Comparison of ENCODE assay signal across 10 cellular contexts in the genomic region with DNA sequence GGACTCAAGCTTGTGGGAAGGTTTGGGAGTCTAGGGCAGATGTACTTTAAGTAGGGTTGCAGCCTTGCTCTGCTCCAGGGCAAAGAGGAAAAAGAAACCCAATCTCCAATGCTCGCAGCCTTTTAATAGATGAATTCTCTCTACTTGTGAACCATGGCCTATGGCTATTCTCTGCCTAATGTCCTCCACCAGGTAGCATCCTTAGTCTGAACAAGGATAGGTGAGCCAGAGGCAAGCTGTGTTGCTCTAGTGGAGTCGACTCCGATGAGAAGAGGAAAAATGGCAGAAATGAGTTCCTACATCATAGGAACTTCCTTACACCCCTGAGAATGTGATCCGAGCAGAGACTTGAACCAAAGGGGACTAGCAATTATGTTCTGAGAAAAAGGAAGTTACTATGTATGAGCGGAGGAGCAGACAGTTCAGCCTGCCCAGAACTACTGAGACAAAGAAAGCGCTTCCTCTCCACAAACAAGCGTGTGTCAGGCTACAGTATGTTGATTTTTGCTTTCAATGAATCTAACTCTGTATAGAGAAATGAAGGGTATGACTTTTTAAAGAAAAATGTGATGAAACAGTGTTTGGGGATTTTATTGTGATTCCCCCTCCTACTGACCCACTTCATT.
A peak's percentile ranks its signal among the peaks of the same experiment; 100 is the strongest.
DNase-seq lines count a peak whose midpoint lies in the region; ATAC-seq, FAIRE-seq and TF ChIP-seq lines count a peak whose summit lies in the region.
"Had no signal": no experiment of that assay in that cellular context is flagged by ENCODE, and none has a peak within 500 bp of the region (broad histone marks: within the 10 kb centered on the region; RNA-seq: fewer than 3 reads in every experiment).

No MANE protein-coding gene starts in this region.

- in situ Hi-C loops in HepG2 (cut with HindIII; ENCODE audit: extremely low pct_ligation_motif_present, low pct_unique_long_range_greater_than_20kb) = no loop called here

- POLR2A ChIA-PET in WTC11 (lab: Charles Lee) (interaction anchor here (0.9 kb wide), 1 partner anchor 9 kb away, joined by 3 read pairs; no protein-coding TSS in a partner anchor), HepG2 (lab: Yijun Ruan, JAX) (no interaction called here), PC-9 (lab: Charles Lee; ENCODE audit: unreplicated experiment) (no interaction called here), MCF 10A (lab: Yijun Ruan, JAX) (no interaction called here)

- DNase-seq in GM20000 (ENCODE audit: low spot score) (peak; percentile 44), WTC11 (ENCODE audit: low spot score) (no peak), HepG2 (ENCODE audit: low spot score) (no peak), prostate gland (ENCODE audit: low spot score) (no peak), PC-9 (no peak), MCF 10A (ENCODE audit: unreplicated experiment) (no peak)
- DNase-seq: BE2C had no signal

- H3K79me2 ChIP-seq in DOHH2 (ENCODE audit: control insufficient read depth, low read length) (no peaks in the 10 kb centered on the region), HepG2 (ENCODE audit: insufficient read depth, low read length) (no peaks in the 10 kb centered on the region), PC-9 (ENCODE audit: low read depth) (no peaks in the 10 kb centered on the region)

- H3K9me3 ChIP-seq in DOHH2 (ENCODE audit: control insufficient read depth, insufficient read depth, low read length) = no peaks in the 10 kb centered on the region
- H3K9me3 ChIP-seq in HepG2 (ENCODE audit: low read length) = no peaks in the 10 kb centered on the region
- no peaks in the 10 kb centered on the region for H3K9me3 ChIP-seq in prostate gland
- no peaks in the 10 kb centered on the region for H3K9me3 ChIP-seq in PC-9 (ENCODE audit: insufficient read depth, low read depth)
- H3K9me3 ChIP-seq: BE2C had no signal

- H4K20me1 ChIP-seq in DOHH2 (ENCODE audit: control insufficient read depth, insufficient read depth, low read depth, low read length) (no peaks in the 10 kb centered on the region; the same call in 1 of the 2 replicates), HepG2 (ENCODE audit: insufficient read depth, low read length) (no peaks in the 10 kb centered on the region), PC-9 (ENCODE audit: insufficient read depth) (no peaks in the 10 kb centered on the region; the same call in 1 of the 2 replicates)

- no peak for TF ChIP-seq CTCF in DOHH2 (IDR thresholded peaks at IDR 0.05; ENCODE audit: low read depth, low read length, poor library complexity, severe bottlenecking)
- no peak for TF ChIP-seq CTCF in GM20000 (IDR thresholded peaks at IDR 0.05; ENCODE audit: extremely low read depth, missing control alignments)
- TF ChIP-seq CTCF in WTC11 (IDR thresholded peaks at IDR 0.05) = no peak
- no peak for TF ChIP-seq CTCF in HepG2 (CRISPR knock-in tag; IDR thresholded peaks at IDR 0.05)
- TF ChIP-seq CTCF in prostate gland (IDR thresholded peaks at IDR 0.05) = no peak
- TF ChIP-seq CTCF in PC-9 (conservative IDR thresholded peaks at IDR 0.05) = no peak
- TF ChIP-seq CTCF in MCF 10A (IDR thresholded peaks at IDR 0.05; ENCODE audit: unreplicated experiment) = no peak

- H2AFZ ChIP-seq in HepG2 (ENCODE audit: low read length) (no peak overlapping the region), PC-9 (no peak overlapping the region)

- peaks cover 22% of the 10 kb centered on the region for H3K4me1 ChIP-seq in DOHH2 (ENCODE audit: control insufficient read depth, low read length)
- no peaks in the 10 kb centered on the region for H3K4me1 ChIP-seq in HepG2 (ENCODE audit: insufficient read depth, low read length)
- no peaks in the 10 kb centered on the region for H3K4me1 ChIP-seq in prostate gland (replicated peaks)
- H3K4me1 ChIP-seq in PC-9 (replicated peaks; ENCODE audit: insufficient read depth) = peaks cover 23% of the 10 kb centered on the region
- H3K4me1 ChIP-seq: BE2C had no signal

- ATAC-seq in HG03196 (IDR thresholded peaks at IDR 0.05; ENCODE audit: unreplicated experiment) (peak; percentile 66), WTC11 (peak; percentile 60), HepG2 (no peak)

- TF ChIP-seq EP300 in HepG2 (IDR thresholded peaks at IDR 0.05; ENCODE audit: low read depth in 2 of 2, low read length in 2 of 2) = no peak
- TF ChIP-seq EP300 in HepG2 (CRISPR knock-in tag; IDR thresholded peaks at IDR 0.05; ENCODE audit: borderline replicate concordance) = no peak

- no peak overlapping the region for H3K9ac ChIP-seq in HepG2 (ENCODE audit: insufficient read depth, low read depth, low read length)

- no peak overlapping the region for H3K27ac Mint-ChIP-seq in WTC11
- no peak overlapping the region for H3K27ac Mint-ChIP-seq in MCF 10A (ENCODE audit: low read depth, unreplicated experiment)

- TF ChIP-seq RAD21 in HepG2 (CRISPR knock-in tag; IDR thresholded peaks at IDR 0.05) = no peak

- H3K36me3 ChIP-seq in DOHH2 (ENCODE audit: control insufficient read depth, low read length) (no peaks in the 10 kb centered on the region), HepG2 (replicated peaks in 1 of 2; ENCODE audit: control insufficient read depth in 1 of 2, insufficient read depth in 2 of 2, low read length in 2 of 2) (no peaks in the 10 kb centered on the region), prostate gland (no peaks in the 10 kb centered on the region), PC-9 (ENCODE audit: low read depth) (no peaks in the 10 kb centered on the region)
- H3K36me3 ChIP-seq: BE2C had no signal

- CTCF ChIA-PET in WTC11 (lab: Charles Lee) = interaction anchor here (1.6 kb wide), 1 partner anchor 32 kb away, joined by 5 read pairs; no protein-coding TSS in a partner anchor
- CTCF ChIA-PET in HepG2 (lab: Yijun Ruan, JAX; ENCODE audit: low intra/inter-chr PET ratio, low total read pairs) = no interaction called here
- CTCF ChIA-PET in PC-9 (lab: Charles Lee) = no interaction called here
- CTCF ChIA-PET in MCF 10A (lab: Yijun Ruan, JAX) = interaction anchor here (1.7 kb wide), 1 partner anchor 32 kb away, joined by 6 read pairs; no protein-coding TSS in a partner anchor

- no peaks in the 10 kb centered on the region for H3K9me2 ChIP-seq in DOHH2 (replicated peaks; ENCODE audit: control insufficient read depth, low read length)
- H3K9me2 ChIP-seq in PC-9 (ENCODE audit: insufficient read depth) = 0 out of 2 replicates have a peak, but pooled peaks cover 4% of the 10 kb centered on the region

- H3K4me3 Mint-ChIP-seq in WTC11 (no peak overlapping the region), MCF 10A (ENCODE audit: unreplicated experiment) (no peak overlapping the region)

- no peaks in the 10 kb centered on the region for H3K36me3 Mint-ChIP-seq in WTC11
- H3K36me3 Mint-ChIP-seq in MCF 10A (ENCODE audit: insufficient read depth, unreplicated experiment) = no peaks in the 10 kb centered on the region

- H3K4me3 ChIP-seq in DOHH2 (ENCODE audit: low read length) (no peak overlapping the region), HepG2 (replicated peaks in 1 of 3; ENCODE audit: insufficient read depth in 1 of 3, low read depth in 2 of 3, low read length in 3 of 3) (no peak overlapping the region), prostate gland (no peak overlapping the region), PC-9 (no peak overlapping the region)

- H3K27ac ChIP-seq in DOHH2 (ENCODE audit: low read depth, low read length) (no peak overlapping the region), HepG2 (ENCODE audit: extremely low read length, insufficient read depth, low read length) (no peak overlapping the region), prostate gland (no peak overlapping the region), PC-9 (no peak overlapping the region)
- H3K27ac ChIP-seq: RWPE1 had no signal

- no peaks in the 10 kb centered on the region for H3K27me3 ChIP-seq in DOHH2 (ENCODE audit: control insufficient read depth, low read length)
- H3K27me3 ChIP-seq in HepG2 (ENCODE audit: control insufficient read depth in 1 of 2, insufficient read depth in 2 of 2, low read length in 2 of 2) = 0 out of 5 replicates have a peak, but pooled peaks cover 0 to 3% of the 10 kb centered on the region in 2 experiments
- H3K27me3 ChIP-seq in prostate gland (replicated peaks; ENCODE audit: insufficient read depth) = no peaks in the 10 kb centered on the region
- no peaks in the 10 kb centered on the region for H3K27me3 ChIP-seq in PC-9 (ENCODE audit: insufficient read depth, low read depth)

- H3K27me3 Mint-ChIP-seq in WTC11 (ENCODE audit: low read depth) (no peaks in the 10 kb centered on the region), MCF 10A (ENCODE audit: insufficient read depth, unreplicated experiment) (no peaks in the 10 kb centered on the region)

- 0 out of 2 replicates have a peak overlapping the region, but pooled peaks have one; percentile 27 for H3K4me2 ChIP-seq in DOHH2 (ENCODE audit: low read length)
- H3K4me2 ChIP-seq in HepG2 (ENCODE audit: low read depth, low read length) = no peak overlapping the region
- H3K4me2 ChIP-seq in PC-9 = no peak overlapping the region

- H3F3A ChIP-seq in DOHH2 (ENCODE audit: control insufficient read depth, insufficient read depth) (no peaks in the 10 kb centered on the region), PC-9 (ENCODE audit: insufficient read depth, low read depth) (peaks cover 6% of the 10 kb centered on the region; the same call in 1 of the 2 replicates)

- TF ChIP-seq POLR2A in HepG2 (IDR thresholded peaks at IDR 0.05; ENCODE audit: insufficient read depth in 1 of 2, low read depth in 2 of 2, low read length in 2 of 2) (no peak), prostate gland (IDR thresholded peaks at IDR 0.05) (no peak)

- BruUV-seq in HepG2 (replicated peaks; lab: Mats Ljungman, UMichigan) = no TSS peak
- no TSS peak for BruUV-seq in PC-9 (replicated peaks; lab: Mats Ljungman, UMichigan)
- no TSS peak for BruUV-seq in MCF 10A (replicated peaks; lab: Mats Ljungman, UMichigan)

- 12% methylated on average over 7 of the region's 7 CpGs for WGBS in HepG2 (ENCODE audit: low lambda C conversion rate)
- 71% methylated on average over 7 of the region's 7 CpGs for WGBS in prostate gland

- FAIRE-seq in HepG2 (lab: Jason Lieb, UNC) = no peak

- intact Hi-C loops in HepG2 (cut with micrococcal nuclease; ENCODE audit: unreplicated experiment) = no loop called here
- intact Hi-C loops in prostate gland (cut with DNase I) = no loop called here
- intact Hi-C loops in PC-9 (cut with micrococcal nuclease; ENCODE audit: unreplicated experiment) = no loop called here
- intact Hi-C loops in MCF 10A (cut with micrococcal nuclease) = no loop called here

- H3K9me3 Mint-ChIP-seq in WTC11 (peaks cover 4% of the 10 kb centered on the region; the same call in 1 of the 2 replicates), MCF 10A (ENCODE audit: unreplicated experiment) (no peaks in the 10 kb centered on the region)

- peaks cover 14% of the 10 kb centered on the region for H3K4me1 Mint-ChIP-seq in WTC11
- no peaks in the 10 kb centered on the region for H3K4me1 Mint-ChIP-seq in MCF 10A (ENCODE audit: insufficient read depth, unreplicated experiment)

TF ChIP-seq in HepG2, 621 proteins besides CTCF, POLR2A, EP300 and RAD21 (continues in another document):
- TF ChIP-seq HCFC1 (IDR thresholded peaks at IDR 0.05; ENCODE audit: low read depth, low read length) (no peak), ZNF354B (CRISPR knock-in tag; IDR thresholded peaks at IDR 0.05) (no peak), CREBL2 (CRISPR knock-in tag; IDR thresholded peaks at IDR 0.05; ENCODE audit: borderline replicate concordance) (no peak), MEF2D (CRISPR knock-in tag; IDR thresholded peaks at IDR 0.05) (no peak), ZNF205 (CRISPR knock-in tag; IDR thresholded peaks at IDR 0.05) (no peak)

Comparison
In these comparisons a context has a peak if more than half of its experiments do, and no peak if none do; other contexts are left out.
1. CTCF ChIA-PET loops: an anchor here in WTC11 (1.6 kb wide) and MCF 10A (1.7 kb wide); none called in HepG2 and PC-9.